In the genomic region with DNA sequence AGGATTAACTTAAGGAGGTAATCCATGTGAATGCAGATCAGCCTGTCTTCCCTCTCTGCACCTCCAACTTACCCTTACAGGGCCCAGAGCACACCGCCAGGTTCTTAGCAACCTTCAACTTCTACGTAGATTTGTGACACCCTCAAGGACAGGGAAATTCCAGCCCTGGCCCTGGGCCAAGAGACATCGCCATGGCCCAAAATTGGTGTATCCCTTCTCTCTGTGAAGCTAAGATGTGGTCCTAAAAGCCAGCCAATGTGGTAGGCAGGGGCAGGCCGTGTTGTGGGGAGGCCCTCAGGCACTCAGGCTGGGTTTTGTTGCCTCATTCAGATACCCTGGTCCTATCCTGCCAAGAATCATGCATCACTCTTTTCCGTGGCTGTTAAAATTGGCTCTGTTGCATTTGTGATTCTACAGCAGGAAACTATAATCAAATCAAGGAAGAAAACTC, we compare ENCODE assay signal across 11 cellular contexts.
DNase-seq lines count a peak whose midpoint lies in the region; ATAC-seq, FAIRE-seq and TF ChIP-seq lines count a peak whose summit lies in the region.
"Had no signal": no experiment of that assay in that cellular context is flagged by ENCODE, and none has a peak within 500 bp of the region (broad histone marks: within the 10 kb centered on the region; RNA-seq: fewer than 3 reads in every experiment).

No MANE protein-coding gene starts in this region.

- H4K20me1 ChIP-seq in endothelial cell of umbilical vein (replicated peaks; ENCODE audit: control insufficient read depth, extremely low read depth, insufficient read depth, low read length) (no peaks in the 10 kb centered on the region), smooth muscle cell (ENCODE audit: low read depth) (no peaks in the 10 kb centered on the region)

- POLR2A ChIA-PET in activated CD8-positive, alpha-beta T cell treated with anti-CD3 and anti-CD28 coated beads, Interleukin-2, amount 10 ng/mL, durations not matched to agents 7 days and 5 days (lab: Charles Lee), result no interaction called here
- POLR2A ChIA-PET in endothelial cell of umbilical vein (lab: Charles Lee), result no interaction called here

- intact Hi-C loops in endothelial cell of umbilical vein (cut with micrococcal nuclease), result no loop called here

- H3K36me3 Mint-ChIP-seq in activated CD8-positive, alpha-beta T cell treated with anti-CD3 and anti-CD28 coated beads, Interleukin-2, amount 10 ng/mL, durations not matched to agents 7 days and 5 days (ENCODE audit: low read depth), result no peaks in the 10 kb centered on the region

- H3K9me3 ChIP-seq in endothelial cell of umbilical vein (replicated peaks; ENCODE audit: control insufficient read depth, insufficient read depth, low read length) (no peaks in the 10 kb centered on the region), smooth muscle cell (replicated peaks; ENCODE audit: low read depth) (no peaks in the 10 kb centered on the region)

- no peak overlapping the region for H2AFZ ChIP-seq in endothelial cell of umbilical vein (ENCODE audit: low read depth, low read length)
- no peak overlapping the region for H2AFZ ChIP-seq in smooth muscle cell (ENCODE audit: low read depth)

- H3K27me3 ChIP-seq in endothelial cell of umbilical vein (ENCODE audit: control insufficient read depth in 2 of 2, insufficient read depth in 2 of 2, low read length in 2 of 2), result peaks cover 0 to 2% of the 10 kb centered on the region in 2 experiments
- H3K27me3 ChIP-seq in smooth muscle cell (ENCODE audit: low read depth), result peaks cover 32% of the 10 kb centered on the region

- peaks cover 26% of the 10 kb centered on the region for H3K4me1 Mint-ChIP-seq in activated CD8-positive, alpha-beta T cell treated with anti-CD3 and anti-CD28 coated beads, Interleukin-2, amount 10 ng/mL, durations not matched to agents 7 days and 5 days (ENCODE audit: low read depth)

- H3K27ac ChIP-seq in endothelial cell of umbilical vein (ENCODE audit: insufficient read depth, low read depth, low read length) (no peak overlapping the region), smooth muscle cell (ENCODE audit: low read depth) (no peak overlapping the region)
- H3K27ac ChIP-seq: HL-60 had no signal

- peak overlapping the region; percentile 88 for H3K27ac Mint-ChIP-seq in activated CD8-positive, alpha-beta T cell treated with anti-CD3 and anti-CD28 coated beads, Interleukin-2, amount 10 ng/mL, durations not matched to agents 7 days and 5 days

- CTCF ChIA-PET in activated CD8-positive, alpha-beta T cell treated with anti-CD3 and anti-CD28 coated beads, Interleukin-2, amount 10 ng/mL, durations not matched to agents 7 days and 5 days (lab: Charles Lee), result interaction anchor here (0.7 kb wide), 1 partner anchor 63 kb away, joined by 3 read pairs; no protein-coding TSS in a partner anchor
- CTCF ChIA-PET in endothelial cell of umbilical vein (lab: Charles Lee), result no interaction called here

- peak; percentile 32 for DNase-seq in activated T-cell treated with anti-CD3 and anti-CD28 coated beads, Interleukin-2, amount 50 U/mL, for 1 hour
- DNase-seq in activated T-cell treated with anti-CD3 and anti-CD28 coated beads for 4 hours, result no peak
- no peak for DNase-seq in activated CD8-positive, alpha-beta T cell treated with anti-CD3 and anti-CD28 coated beads, Interleukin-2, amount 10 ng/mL, durations not matched to agents 7 days and 5 days
- peak; percentile 59 for DNase-seq in endothelial cell of umbilical vein (ENCODE audit: low read depth, low spot score)
- DNase-seq in stimulated activated CD4-positive, alpha-beta T cell treated with anti-CD3 and anti-CD28 coated beads, Interleukin-4, amount 100 ng/mL, for 48 hours (ENCODE audit: low read depth in 2 of 2), result peak; percentile 3 to 5
- DNase-seq in smooth muscle cell (lab: John Stamatoyannopoulos, UW; ENCODE audit: unreplicated experiment), result no peak
- DNase-seq: NCI-H1105 treated with DMSO at 0.1 percent for 48 hours had no signal

- ATAC-seq in activated CD8-positive, alpha-beta T cell treated with anti-CD3 and anti-CD28 coated beads, Interleukin-2, amount 10 ng/mL, durations not matched to agents 7 days and 5 days, result peak; percentile 33
- ATAC-seq in GM21423 (IDR thresholded peaks at IDR 0.05; ENCODE audit: unreplicated experiment) (no peak), HG03457 (IDR thresholded peaks at IDR 0.05; ENCODE audit: unreplicated experiment) (no peak)
- ATAC-seq: HCT116 had no signal

- H3K79me2 ChIP-seq in endothelial cell of umbilical vein (ENCODE audit: control insufficient read depth, insufficient read depth, low read length), result no peaks in the 10 kb centered on the region
- no peaks in the 10 kb centered on the region for H3K79me2 ChIP-seq in smooth muscle cell (ENCODE audit: low read depth)

- H3K9ac ChIP-seq in endothelial cell of umbilical vein (replicated peaks; ENCODE audit: extremely low read depth, insufficient read depth, low read length) (no peak overlapping the region), smooth muscle cell (ENCODE audit: low read depth) (no peak overlapping the region)

- dilution Hi-C loops in endothelial cell of umbilical vein (cut with MboI; ENCODE audit: extremely low pct_ligation_motif_present, low sequenced_read_pairs), result no loop called here

- H3K4me1 ChIP-seq in endothelial cell of umbilical vein (ENCODE audit: control insufficient read depth, extremely low read depth, insufficient read depth, low read length) (no peaks in the 10 kb centered on the region), smooth muscle cell (ENCODE audit: low read depth) (no peaks in the 10 kb centered on the region)

- TF ChIP-seq CTCF in endothelial cell of umbilical vein (IDR thresholded peaks at IDR 0.05; ENCODE audit: extremely low read depth in 1 of 2, insufficient read depth in 1 of 2, low read depth in 1 of 2, low read length in 2 of 2) (no peak), smooth muscle cell (IDR thresholded peaks at IDR 0.05; ENCODE audit: borderline replicate concordance, insufficient read depth, poor library complexity, severe bottlenecking) (no peak)

- H3K27me3 Mint-ChIP-seq in activated CD8-positive, alpha-beta T cell treated with anti-CD3 and anti-CD28 coated beads, Interleukin-2, amount 10 ng/mL, durations not matched to agents 7 days and 5 days (ENCODE audit: low read depth), result peaks cover 8% of the 10 kb centered on the region

- H3K4me2 ChIP-seq in endothelial cell of umbilical vein (ENCODE audit: insufficient read depth, low read length) (no peak overlapping the region), smooth muscle cell (no peak overlapping the region)

- no peaks in the 10 kb centered on the region for H3F3A ChIP-seq in smooth muscle cell (ENCODE audit: low read depth)

- no peaks in the 10 kb centered on the region for H3K9me1 ChIP-seq in endothelial cell of umbilical vein (replicated peaks; ENCODE audit: control insufficient read depth, extremely low read depth, insufficient read depth, low read length)

- no peak overlapping the region for H3K4me3 Mint-ChIP-seq in activated CD8-positive, alpha-beta T cell treated with anti-CD3 and anti-CD28 coated beads, Interleukin-2, amount 10 ng/mL, durations not matched to agents 7 days and 5 days

- H3K9me3 Mint-ChIP-seq in activated CD8-positive, alpha-beta T cell treated with anti-CD3 and anti-CD28 coated beads, Interleukin-2, amount 10 ng/mL, durations not matched to agents 7 days and 5 days (ENCODE audit: insufficient read depth), result no peaks in the 10 kb centered on the region

- 77% methylated on average over 5 of the region's 5 CpGs for WGBS in smooth muscle cell (ENCODE audit: low lambda C conversion rate)

- FAIRE-seq in endothelial cell of umbilical vein (lab: Jason Lieb, UNC), result no peak

- no peak overlapping the region for H3K4me3 ChIP-seq in endothelial cell of umbilical vein (replicated peaks in 1 of 3; ENCODE audit: insufficient read depth in 1 of 3, low read depth in 1 of 3, low read length in 3 of 3)
- no peak overlapping the region for H3K4me3 ChIP-seq in smooth muscle cell

- H3K36me3 ChIP-seq in endothelial cell of umbilical vein (ENCODE audit: control insufficient read depth in 2 of 2, extremely low read depth in 1 of 2, insufficient read depth in 2 of 2, low read length in 2 of 2) (no peaks in the 10 kb centered on the region), smooth muscle cell (ENCODE audit: low read depth) (no peaks in the 10 kb centered on the region)

- no peak for TF ChIP-seq POLR2A in endothelial cell of umbilical vein (IDR thresholded peaks at IDR 0.05; ENCODE audit: low read depth, low read length)

- no TSS peak for BruUV-seq in endothelial cell of umbilical vein (replicated peaks; lab: Mats Ljungman, UMichigan)

TF ChIP-seq in endothelial cell of umbilical vein, 7 proteins besides CTCF, POLR2A, EP300 and RAD21:
- TF ChIP-seq POLR2AphosphoS5 (IDR thresholded peaks at IDR 0.05; ENCODE audit: insufficient read depth, low read depth, low read length), result no peak
- TF ChIP-seq, protein P1, sequence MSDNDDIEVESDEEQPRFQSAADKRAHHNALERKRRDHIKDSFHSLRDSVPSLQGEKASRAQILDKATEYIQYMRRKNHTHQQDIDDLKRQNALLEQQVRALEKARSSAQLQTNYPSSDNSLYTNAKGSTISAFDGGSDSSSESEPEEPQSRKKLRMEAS (IDR thresholded peaks at IDR 0.05; ENCODE audit: insufficient read depth, insufficient read length), result no peak

Comparison
In these comparisons a context has a peak if more than half of its experiments do, and no peak if none do; other contexts are left out.
1. DNase-seq: peak in activated T-cell treated with anti-CD3 and anti-CD28 coated beads, Interleukin-2, amount 50 U/mL, for 1 hour (single experiment), endothelial cell of umbilical vein (single experiment) and stimulated activated CD4-positive, alpha-beta T cell treated with anti-CD3 and anti-CD28 coated beads, Interleukin-4, amount 100 ng/mL, for 48 hours (2 of 2); none in activated T-cell treated with anti-CD3 and anti-CD28 coated beads for 4 hours (single experiment), activated CD8-positive, alpha-beta T cell treated with anti-CD3 and anti-CD28 coated beads, Interleukin-2, amount 10 ng/mL, durations not matched to agents 7 days and 5 days (single experiment) and smooth muscle cell (single experiment).